ENCODE assay signal across 8 cellular contexts in the genomic region with DNA sequence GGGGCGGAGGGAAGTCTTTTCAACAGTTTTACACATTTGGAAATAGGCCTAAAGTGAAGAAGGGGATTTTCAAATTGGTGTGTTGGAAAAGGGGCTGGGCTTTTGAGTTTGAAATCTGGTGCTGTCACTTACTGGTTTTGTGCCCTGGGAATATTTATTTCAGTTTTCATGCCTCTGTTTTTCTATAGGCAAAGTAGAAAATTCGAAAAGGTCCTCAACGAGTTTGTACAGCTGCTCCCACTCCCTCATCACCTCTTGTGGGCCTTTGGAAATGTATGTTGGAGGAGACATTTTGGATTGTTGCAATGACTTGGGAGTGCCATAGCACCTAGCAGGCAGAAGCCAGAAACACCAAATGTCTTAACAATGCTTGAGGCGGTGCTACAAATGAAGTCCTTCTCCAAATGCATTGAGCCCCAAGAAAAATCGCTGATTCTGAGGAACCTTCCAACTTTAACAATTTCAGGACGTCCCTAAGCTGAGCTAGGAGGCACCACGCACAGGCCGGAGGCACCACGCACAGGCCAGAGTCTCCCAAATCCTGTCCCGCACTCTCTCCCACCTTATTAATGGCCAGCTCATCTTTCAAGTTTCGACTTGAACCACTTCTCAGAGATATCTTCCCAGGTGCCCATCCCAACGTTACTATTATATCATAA. TPM values are rescaled to one million over a fixed set of nuclear protein-coding genes. Genes with fewer than 3 reads are reported as not detected.
DNase-seq lines count a peak whose midpoint lies in the region; ATAC-seq and TF ChIP-seq lines count a peak whose summit lies in the region.

No MANE protein-coding gene starts in this region.

- peak; percentile 6 for DNase-seq in stimulated activated CD4-positive, alpha-beta T cell treated with anti-CD3 and anti-CD28 coated beads, Interleukin-4, amount 100 ng/mL, for 1 hour
- no peak for DNase-seq in stimulated activated CD4-positive, alpha-beta T cell treated with anti-CD3 and anti-CD28 coated beads, Interleukin-15, amount 100 ng/mL, for 24 hours
- DNase-seq in cardiac fibroblast (ENCODE audit: low read depth in 2 of 2): no peak
- DNase-seq in midbrain (lab: John Stamatoyannopoulos, UW): peak; percentile 48
- no peak for DNase-seq in NCI-H748 (lab: John Stamatoyannopoulos, UW; ENCODE audit: unreplicated experiment)
- DNase-seq in mesenteric fat pad (ENCODE audit: low spot score): no peak

- H3K4me3 ChIP-seq in cardiac fibroblast (replicated peaks in 1 of 2; ENCODE audit: low read depth in 2 of 2, low read length in 2 of 2): peak overlapping the region; percentile 96 to 97

- TF ChIP-seq CTCF in cardiac fibroblast (IDR thresholded peaks at IDR 0.05; ENCODE audit: low read depth, low read length): no peak

- ATAC-seq in GM18873 (IDR thresholded peaks at IDR 0.05; ENCODE audit: low FRiP score, unreplicated experiment): no peak
- ATAC-seq in HG03175 (IDR thresholded peaks at IDR 0.05; ENCODE audit: unreplicated experiment): no peak

RNA-seq across cellular contexts. Expression of gene POLR2M, which starts 0.6 kb away (rescaled TPM):
- 55.9 TPM for total RNA-seq in mesenteric fat pad

Comparison
In these comparisons a context has a peak if more than half of its experiments do, and no peak if none do; other contexts are left out.
1. DNase-seq: peak in stimulated activated CD4-positive, alpha-beta T cell treated with anti-CD3 and anti-CD28 coated beads, Interleukin-4, amount 100 ng/mL, for 1 hour (single experiment) and midbrain (single experiment); none in stimulated activated CD4-positive, alpha-beta T cell treated with anti-CD3 and anti-CD28 coated beads, Interleukin-15, amount 100 ng/mL, for 24 hours (single experiment), cardiac fibroblast (0 of 2), NCI-H748 (single experiment) and mesenteric fat pad (single experiment).